Comparison of ENCODE assay signal across 10 cellular contexts in the genomic region with DNA sequence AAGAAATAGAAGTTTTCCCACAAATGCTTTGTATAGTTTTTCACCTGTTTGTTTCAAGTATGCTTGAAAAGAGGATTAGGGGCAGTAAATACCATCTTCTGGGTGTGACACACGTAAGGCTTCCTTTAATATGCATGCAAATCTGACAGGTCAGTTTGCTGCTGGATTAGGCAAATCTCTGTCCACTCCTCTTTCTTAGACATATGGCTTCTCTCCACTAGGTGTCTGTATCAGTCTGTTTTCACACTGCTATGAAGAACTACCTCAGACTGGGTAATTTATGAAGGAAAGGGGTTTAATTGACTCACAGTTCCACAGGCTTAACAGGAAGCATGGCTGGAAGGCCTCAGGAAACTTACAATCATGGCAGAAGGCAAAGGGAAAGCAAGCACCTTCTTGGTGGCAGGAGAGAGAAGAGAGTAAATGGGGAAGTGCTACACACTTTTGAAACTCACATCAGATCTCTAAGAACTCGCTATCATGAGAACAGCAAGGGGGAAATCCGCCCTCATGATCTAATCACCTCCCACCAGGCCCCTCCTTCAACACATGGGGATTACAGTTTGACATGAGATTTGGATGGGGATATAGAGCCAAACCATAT.
DNase-seq lines count a peak whose midpoint lies in the region; ATAC-seq and TF ChIP-seq lines count a peak whose summit lies in the region.
"Had no signal": no experiment of that assay in that cellular context is flagged by ENCODE, and none has a peak within 500 bp of the region (broad histone marks: within the 10 kb centered on the region; RNA-seq: fewer than 3 reads in every experiment).

No MANE protein-coding gene starts in this region.

- no peak for TF ChIP-seq CTCF in GM20000 (IDR thresholded peaks at IDR 0.05; ENCODE audit: extremely low read depth, missing control alignments)
- TF ChIP-seq CTCF in upper lobe of right lung (IDR thresholded peaks at IDR 0.05) = no peak

- H3K4me1 ChIP-seq in upper lobe of right lung = no peaks in the 10 kb centered on the region
- H3K4me1 ChIP-seq: colonic mucosa, parathyroid adenoma had no signal

- H3K4me3 Mint-ChIP-seq in activated naive CD8-positive, alpha-beta T cell treated with anti-CD3 and anti-CD28 coated beads, Interleukin-2, amount 50 U/mL, for 24 hours = no peak overlapping the region
- no peak overlapping the region for H3K4me3 Mint-ChIP-seq in activated CD4-positive, alpha-beta memory T cell treated with anti-CD3 and anti-CD28 coated beads for 36 hours
- H3K4me3 Mint-ChIP-seq in stimulated activated effector memory CD8-positive, alpha-beta T cell treated with anti-CD3 and anti-CD28 coated beads, Interleukin-12 subunit alpha, Interleukin-12 subunit beta, amount 100 ng/mL, for 72 hours = no peak overlapping the region

- H3K9me3 Mint-ChIP-seq in activated naive CD8-positive, alpha-beta T cell treated with anti-CD3 and anti-CD28 coated beads, Interleukin-2, amount 50 U/mL, for 24 hours = no peaks in the 10 kb centered on the region
- no peaks in the 10 kb centered on the region for H3K9me3 Mint-ChIP-seq in activated CD4-positive, alpha-beta memory T cell treated with anti-CD3 and anti-CD28 coated beads for 36 hours
- no peaks in the 10 kb centered on the region for H3K9me3 Mint-ChIP-seq in stimulated activated effector memory CD8-positive, alpha-beta T cell treated with anti-CD3 and anti-CD28 coated beads, Interleukin-12 subunit alpha, Interleukin-12 subunit beta, amount 100 ng/mL, for 72 hours

- H3K4me3 ChIP-seq in upper lobe of right lung = no peak overlapping the region
- H3K4me3 ChIP-seq: colonic mucosa had no signal

- H3K4me1 Mint-ChIP-seq in activated naive CD8-positive, alpha-beta T cell treated with anti-CD3 and anti-CD28 coated beads, Interleukin-2, amount 50 U/mL, for 24 hours = peaks cover 26% of the 10 kb centered on the region
- peaks cover 11% of the 10 kb centered on the region for H3K4me1 Mint-ChIP-seq in activated CD4-positive, alpha-beta memory T cell treated with anti-CD3 and anti-CD28 coated beads for 36 hours (ENCODE audit: low read depth)
- no peaks in the 10 kb centered on the region for H3K4me1 Mint-ChIP-seq in stimulated activated effector memory CD8-positive, alpha-beta T cell treated with anti-CD3 and anti-CD28 coated beads, Interleukin-12 subunit alpha, Interleukin-12 subunit beta, amount 100 ng/mL, for 72 hours

- intact Hi-C loops in upper lobe of right lung (cut with DNase I) = no loop called here
- intact Hi-C loops in activated CD4-positive, alpha-beta memory T cell treated with anti-CD3 and anti-CD28 coated beads for 36 hours (cut with micrococcal nuclease) = no loop called here

- no peaks in the 10 kb centered on the region for H3K27me3 ChIP-seq in upper lobe of right lung
- H3K27me3 ChIP-seq: colonic mucosa had no signal

- H3K9me3 ChIP-seq in upper lobe of right lung = no peaks in the 10 kb centered on the region
- H3K9me3 ChIP-seq: colonic mucosa had no signal

- POLR2A ChIA-PET in activated CD4-positive, alpha-beta memory T cell treated with anti-CD3 and anti-CD28 coated beads for 36 hours (lab: Charles Lee) = no interaction called here

- H3K36me3 Mint-ChIP-seq in activated naive CD8-positive, alpha-beta T cell treated with anti-CD3 and anti-CD28 coated beads, Interleukin-2, amount 50 U/mL, for 24 hours (ENCODE audit: low read depth) = no peaks in the 10 kb centered on the region
- no peaks in the 10 kb centered on the region for H3K36me3 Mint-ChIP-seq in activated CD4-positive, alpha-beta memory T cell treated with anti-CD3 and anti-CD28 coated beads for 36 hours
- no peaks in the 10 kb centered on the region for H3K36me3 Mint-ChIP-seq in stimulated activated effector memory CD8-positive, alpha-beta T cell treated with anti-CD3 and anti-CD28 coated beads, Interleukin-12 subunit alpha, Interleukin-12 subunit beta, amount 100 ng/mL, for 72 hours

- peak overlapping the region; percentile 82 for H3K27ac Mint-ChIP-seq in activated naive CD8-positive, alpha-beta T cell treated with anti-CD3 and anti-CD28 coated beads, Interleukin-2, amount 50 U/mL, for 24 hours
- H3K27ac Mint-ChIP-seq in activated CD4-positive, alpha-beta memory T cell treated with anti-CD3 and anti-CD28 coated beads for 36 hours = no peak overlapping the region
- H3K27ac Mint-ChIP-seq in stimulated activated effector memory CD8-positive, alpha-beta T cell treated with anti-CD3 and anti-CD28 coated beads, Interleukin-12 subunit alpha, Interleukin-12 subunit beta, amount 100 ng/mL, for 72 hours = no peak overlapping the region

- H3K36me3 ChIP-seq in upper lobe of right lung = no peaks in the 10 kb centered on the region
- H3K36me3 ChIP-seq: colonic mucosa had no signal

- DNase-seq in CD1c-positive myeloid dendritic cell (ENCODE audit: extremely low spot score) (peak; percentile 24), GM20000 (ENCODE audit: low spot score) (peak; percentile 4), upper lobe of right lung (no peak), NCI-H2227 (lab: John Stamatoyannopoulos, UW; ENCODE audit: unreplicated experiment) (no peak)
- no peak for DNase-seq in activated naive CD8-positive, alpha-beta T cell treated with anti-CD3 and anti-CD28 coated beads, Interleukin-2, amount 50 U/mL, for 24 hours
- no peak for DNase-seq in activated CD4-positive, alpha-beta memory T cell treated with anti-CD3 and anti-CD28 coated beads for 36 hours
- DNase-seq in stimulated activated effector memory CD8-positive, alpha-beta T cell treated with anti-CD3 and anti-CD28 coated beads, Interleukin-12 subunit alpha, Interleukin-12 subunit beta, amount 100 ng/mL, for 72 hours (ENCODE audit: low spot score in 2 of 2) = no peak
- DNase-seq: colonic mucosa had no signal

- CTCF ChIA-PET in activated CD4-positive, alpha-beta memory T cell treated with anti-CD3 and anti-CD28 coated beads for 36 hours (lab: Charles Lee) = interaction anchor here (1.6 kb wide), 1 partner anchor 86 kb away, joined by 7 read pairs; no protein-coding TSS in a partner anchor

- ATAC-seq in HG03442 (IDR thresholded peaks at IDR 0.05; ENCODE audit: unreplicated experiment) (peak; percentile 85), upper lobe of right lung (no peak)
- ATAC-seq in activated naive CD8-positive, alpha-beta T cell treated with anti-CD3 and anti-CD28 coated beads, Interleukin-2, amount 50 U/mL, for 24 hours = peak; percentile 59
- ATAC-seq in stimulated activated effector memory CD8-positive, alpha-beta T cell treated with anti-CD3 and anti-CD28 coated beads, Interleukin-12 subunit alpha, Interleukin-12 subunit beta, amount 100 ng/mL, for 72 hours = no peak

- H3K27me3 Mint-ChIP-seq in activated naive CD8-positive, alpha-beta T cell treated with anti-CD3 and anti-CD28 coated beads, Interleukin-2, amount 50 U/mL, for 24 hours = no peaks in the 10 kb centered on the region
- peaks cover 6% of the 10 kb centered on the region for H3K27me3 Mint-ChIP-seq in activated CD4-positive, alpha-beta memory T cell treated with anti-CD3 and anti-CD28 coated beads for 36 hours

- no peak overlapping the region for H3K27ac ChIP-seq in upper lobe of right lung
- H3K27ac ChIP-seq: colonic mucosa, parathyroid adenoma had no signal

Comparison
In these comparisons a context has a peak if more than half of its experiments do, and no peak if none do; other contexts are left out.
1. DNase-seq: peak in CD1c-positive myeloid dendritic cell (single experiment) and GM20000 (single experiment); none in activated naive CD8-positive, alpha-beta T cell treated with anti-CD3 and anti-CD28 coated beads, Interleukin-2, amount 50 U/mL, for 24 hours (single experiment), upper lobe of right lung (single experiment), NCI-H2227 (single experiment), activated CD4-positive, alpha-beta memory T cell treated with anti-CD3 and anti-CD28 coated beads for 36 hours (single experiment) and stimulated activated effector memory CD8-positive, alpha-beta T cell treated with anti-CD3 and anti-CD28 coated beads, Interleukin-12 subunit alpha, Interleukin-12 subunit beta, amount 100 ng/mL, for 72 hours (0 of 2).
2. ATAC-seq: peak in HG03442 (single experiment) and activated naive CD8-positive, alpha-beta T cell treated with anti-CD3 and anti-CD28 coated beads, Interleukin-2, amount 50 U/mL, for 24 hours (single experiment); none in upper lobe of right lung (single experiment) and stimulated activated effector memory CD8-positive, alpha-beta T cell treated with anti-CD3 and anti-CD28 coated beads, Interleukin-12 subunit alpha, Interleukin-12 subunit beta, amount 100 ng/mL, for 72 hours (single experiment).